8 cellular contexts compared by ENCODE assay signal in genomic region chr1:26705227-26705626, GRCh38. TPM values are rescaled to one million over a fixed set of nuclear protein-coding genes. Genes with fewer than 3 reads are reported as not detected.
DNase-seq lines count a peak whose midpoint lies in the region; FAIRE-seq and TF ChIP-seq lines count a peak whose summit lies in the region.
"Not testable (repeated sequence)": the region's sequence is repeated elsewhere in the genome, so short reads cannot be mapped to it uniquely, and the experiment has no call there.

No MANE protein-coding gene starts in this region.

- not testable (repeated sequence) for FAIRE-seq in astrocyte (lab: Jason Lieb, UNC)

- peaks cover 11 to 40% (median 38%) of the 10 kb centered on the region in 3 donors for H3K4me1 Mint-ChIP-seq in CD8-positive, alpha-beta memory T cell
- peaks cover 24% of the 10 kb centered on the region for H3K4me1 Mint-ChIP-seq in astrocyte (ENCODE audit: low read depth, unreplicated experiment)

- POLR2A ChIA-PET in CD8-positive, alpha-beta memory T cell (lab: Charles Lee): interaction anchor here (0.8 to 2.9 kb wide), 2 partner anchors 8 to 39 kb away, joined by 3 to 10 read pairs; no protein-coding TSS in a partner anchor

- H3K9me2 ChIP-seq in Karpas-422 (replicated peaks; ENCODE audit: insufficient read depth, low read length): not testable (repeated sequence)

- H3K4me2 ChIP-seq in Karpas-422 (ENCODE audit: low read depth, low read length, poor library complexity, severe bottlenecking) (peak overlapping the region; percentile 40), astrocyte (ENCODE audit: low read length) (peak overlapping the region; percentile 70)

- H3K4me1 ChIP-seq in CD8-positive, alpha-beta memory T cell (ENCODE audit: insufficient read depth, low read length): peaks cover 75% of the 10 kb centered on the region
- H3K4me1 ChIP-seq in Karpas-422 (ENCODE audit: low read length) (peaks cover 78% of the 10 kb centered on the region), astrocyte (ENCODE audit: insufficient read depth, low read length) (peaks cover 48% of the 10 kb centered on the region), esophagus squamous epithelium (peaks cover 67 to 94% (median 74%) of the 10 kb centered on the region in 3 donors), muscle layer of duodenum (ENCODE audit: control insufficient read depth in 1 of 2, insufficient read depth in 2 of 2, low read length in 2 of 2) (peaks cover 48 to 79% of the 10 kb centered on the region in 2 donors), sigmoid colon (peaks cover 0 to 82% (median 80%) of the 10 kb centered on the region in 4 donors), tibial artery (peaks cover 0 to 100% (median 81%) of the 10 kb centered on the region in 4 donors)

- H3K9me3 ChIP-seq in CD8-positive, alpha-beta memory T cell (ENCODE audit: low read length); Karpas-422 (ENCODE audit: low read length); SK-N-MC (ENCODE audit: low read depth, low read length); astrocyte (ENCODE audit: insufficient read depth, low read depth, low read length); esophagus squamous epithelium; muscle layer of duodenum (ENCODE audit: control insufficient read depth in 1 of 2, low read length in 2 of 2); sigmoid colon; tibial artery: not testable (repeated sequence)

- not testable (repeated sequence) for DNase-seq in CD8-positive, alpha-beta memory T cell; Karpas-422; SK-N-MC (ENCODE audit: low read depth, low spot score); astrocyte (ENCODE audit: low read depth); esophagus squamous epithelium (lab: John Stamatoyannopoulos, UW); sigmoid colon; tibial artery

- not testable (repeated sequence) for H2AFZ ChIP-seq in Karpas-422 (ENCODE audit: low read length); astrocyte (ENCODE audit: low read depth, low read length)

- not testable (repeated sequence) for TF ChIP-seq CTCF in astrocyte (IDR thresholded peaks at IDR 0.05; ENCODE audit: insufficient read depth, low read depth, low read length); esophagus squamous epithelium (IDR thresholded peaks at IDR 0.05); sigmoid colon (IDR thresholded peaks at IDR 0.05); tibial artery (IDR thresholded peaks at IDR 0.05)

- not testable (repeated sequence) for TF ChIP-seq EP300 in sigmoid colon (IDR thresholded peaks at IDR 0.05)

- peaks cover 53% of the 10 kb centered on the region for H4K20me1 ChIP-seq in Karpas-422 (ENCODE audit: insufficient read depth, low read depth, low read length)
- peaks cover 94% of the 10 kb centered on the region for H4K20me1 ChIP-seq in astrocyte (ENCODE audit: insufficient read depth, low read length)

- H3K9ac ChIP-seq in Karpas-422 (ENCODE audit: low read length): peak overlapping the region; percentile 11; the same call in 1 of the 2 replicates
- H3K9ac ChIP-seq in SK-N-MC (ENCODE audit: insufficient read length); astrocyte (ENCODE audit: low read length): not testable (repeated sequence)

- H3K27me3 Mint-ChIP-seq in CD8-positive, alpha-beta memory T cell; astrocyte (ENCODE audit: low read depth, unreplicated experiment): not testable (repeated sequence)

- peak overlapping the region in 6 of 7 donors; percentile 24 to 70 (median 56) for H3K4me3 Mint-ChIP-seq in CD8-positive, alpha-beta memory T cell
- not testable (repeated sequence) for H3K4me3 Mint-ChIP-seq in astrocyte (ENCODE audit: unreplicated experiment)

- H3K27ac Mint-ChIP-seq in CD8-positive, alpha-beta memory T cell: peak overlapping the region in 4 of 8 donors; percentile 9 to 58 (median 41)
- H3K27ac Mint-ChIP-seq in astrocyte (ENCODE audit: unreplicated experiment): not testable (repeated sequence)

- WGBS in esophagus squamous epithelium, 2 donors: 74 to 84% methylated on average over 4 of the region's 4 CpGs
- WGBS in sigmoid colon, 2 donors: 75 to 78% methylated on average over 4 of the region's 4 CpGs

- not testable (repeated sequence) for H3K4me3 ChIP-seq in CD8-positive, alpha-beta memory T cell (ENCODE audit: low read length); Karpas-422 (ENCODE audit: low read length); astrocyte (ENCODE audit: insufficient read depth, low read depth, low read length); esophagus squamous epithelium; sigmoid colon; tibial artery
- peak overlapping the region; percentile 2; the same call in 1 of the 2 replicates for H3K4me3 ChIP-seq in SK-N-MC
- peak overlapping the region in 1 of 2 donors; percentile 32 for H3K4me3 ChIP-seq in muscle layer of duodenum (ENCODE audit: low read depth in 1 of 2, low read length in 2 of 2)

- TF ChIP-seq POLR2A in esophagus squamous epithelium (IDR thresholded peaks at IDR 0.05); sigmoid colon (IDR thresholded peaks at IDR 0.05): not testable (repeated sequence)

- H3K27me3 ChIP-seq in CD8-positive, alpha-beta memory T cell (ENCODE audit: insufficient read depth, low read length, poor library complexity, severe bottlenecking); Karpas-422 (ENCODE audit: low read length); astrocyte (ENCODE audit: insufficient read depth, low read length); esophagus squamous epithelium; muscle layer of duodenum (ENCODE audit: low read depth, low read length); sigmoid colon; tibial artery: not testable (repeated sequence)

- H3K36me3 Mint-ChIP-seq in CD8-positive, alpha-beta memory T cell: peaks cover 0 to 40% (median 3%) of the 10 kb centered on the region in 3 donors
- H3K36me3 Mint-ChIP-seq in astrocyte (ENCODE audit: low read depth, unreplicated experiment): not testable (repeated sequence)

- H3K79me2 ChIP-seq in Karpas-422 (ENCODE audit: low read length): peaks cover 97% of the 10 kb centered on the region
- H3K79me2 ChIP-seq in astrocyte (ENCODE audit: insufficient read depth, low read length): peaks cover 99% of the 10 kb centered on the region

- not testable (repeated sequence) for H3K9me3 Mint-ChIP-seq in CD8-positive, alpha-beta memory T cell; astrocyte (ENCODE audit: unreplicated experiment)

- CTCF ChIA-PET in CD8-positive, alpha-beta memory T cell (lab: Charles Lee): interaction anchor here (4.2 kb wide), 1 partner anchor 85 kb away, joined by 23 read pairs; no protein-coding TSS in a partner anchor

- not testable (repeated sequence) for H3K27ac ChIP-seq in CD8-positive, alpha-beta memory T cell (ENCODE audit: low read depth, low read length)
- H3K27ac ChIP-seq in Karpas-422 (ENCODE audit: low read length): peak overlapping the region; percentile 63; the same call in 1 of the 2 replicates
- H3K27ac ChIP-seq in SK-N-MC: peak overlapping the region; percentile 50; the same call in 1 of the 2 replicates
- peak overlapping the region; percentile 30 for H3K27ac ChIP-seq in astrocyte (ENCODE audit: low read depth, low read length)
- peak overlapping the region in 3 of 4 donors; percentile 22 to 72 (median 50) for H3K27ac ChIP-seq in esophagus squamous epithelium
- H3K27ac ChIP-seq in muscle layer of duodenum (ENCODE audit: low read length): peak overlapping the region; percentile 74
- H3K27ac ChIP-seq in sigmoid colon: peak overlapping the region in 3 of 4 donors; percentile 64 to 68 (median 65)
- peak overlapping the region; percentile 45 to 66 for H3K27ac ChIP-seq in tibial artery

- intact Hi-C loops in esophagus squamous epithelium (cut with DNase I); sigmoid colon (cut with DNase I); tibial artery (cut with DNase I; ENCODE audit: low total_unique reads): not testable (repeated sequence)

- not testable (repeated sequence) for H3K36me3 ChIP-seq in CD8-positive, alpha-beta memory T cell (ENCODE audit: insufficient read depth, low read length); astrocyte (ENCODE audit: insufficient read depth, low read length); muscle layer of duodenum (ENCODE audit: control insufficient read depth in 1 of 2, insufficient read depth in 2 of 2, low read length in 2 of 2); sigmoid colon; tibial artery
- H3K36me3 ChIP-seq in Karpas-422 (ENCODE audit: insufficient read depth, low read length): peaks cover 22% of the 10 kb centered on the region; the same call in 1 of the 2 replicates
- H3K36me3 ChIP-seq in SK-N-MC (ENCODE audit: insufficient read depth, low read length): peaks cover 44% of the 10 kb centered on the region
- H3K36me3 ChIP-seq in esophagus squamous epithelium: peaks cover 0 to 24% (median 0%) of the 10 kb centered on the region in 3 donors

RNA-seq across cellular contexts. Expression of gene ARID1A, which starts 9.4 kb away (rescaled TPM):
- 10 to 100 TPM; 88.4 to 90.9 TPM for total RNA-seq in CD8-positive, alpha-beta memory T cell
- 31.6 TPM for polyA plus RNA-seq in CD8-positive, alpha-beta memory T cell
- total RNA-seq in Karpas-422 (2014; rRNA removed; shearing (Covaris generic); ENCODE audit: low replicate concordance): 55.8 and 73.1 TPM in 2 replicates
- 72.3 and 85.1 TPM in 2 replicates for total RNA-seq in astrocyte
- 10 to 100 TPM; 23.9 to 60.2 (median 43.5) TPM for total RNA-seq in esophagus squamous epithelium
- 10 to 100 TPM; 20.7 to 47.1 (median 24.7) TPM for total RNA-seq in sigmoid colon
- 10 to 100 TPM in 2 of 3 donors, 1 to 10 TPM in 1; 7.2 to 36.7 (median 11.1) TPM for polyA plus RNA-seq in sigmoid colon
